Comparison of ENCODE assay signal across 2 cellular contexts in genomic region chr1:39763619-39764374, GRCh38. TPM values are rescaled to one million over a fixed set of nuclear protein-coding genes. Genes with fewer than 3 reads are reported as not detected.
"Had no signal": no experiment of that assay in that cellular context is flagged by ENCODE, and none has a peak within 500 bp of the region (broad histone marks: within the 10 kb centered on the region; RNA-seq: fewer than 3 reads in every experiment).

No MANE protein-coding gene starts in this region.

RNA-seq across cellular contexts. Expression of gene OXCT2, which starts 7.4 kb away (rescaled TPM):
- total RNA-seq: skeletal muscle tissue had no signal
- polyA plus RNA-seq: naive thymus-derived CD4-positive, alpha-beta T cell had no signal
